ENCODE assay signal across 25 cellular contexts in genomic region chr9:133768371-133768858, GRCh38. TPM values are rescaled to one million over a fixed set of nuclear protein-coding genes. Genes with fewer than 3 reads are reported as not detected.
DNase-seq lines count a peak whose midpoint lies in the region; ATAC-seq, FAIRE-seq and TF ChIP-seq lines count a peak whose summit lies in the region.
"Had no signal": no experiment of that assay in that cellular context is flagged by ENCODE, and none has a peak within 500 bp of the region (broad histone marks: within the 10 kb centered on the region; RNA-seq: fewer than 3 reads in every experiment).

No MANE protein-coding gene starts in this region.

- H3K4me1 ChIP-seq in HepG2 (ENCODE audit: insufficient read depth, low read length) (peaks cover 17% of the 10 kb centered on the region), sigmoid colon (no peaks in the 10 kb centered on the region), PC-3 (ENCODE audit: insufficient read depth, low read length) (no peaks in the 10 kb centered on the region)
- H3K4me1 ChIP-seq: psoas muscle, transverse colon had no signal

- no peaks in the 10 kb centered on the region for H3K27me3 ChIP-seq in WERI-Rb-1 (ENCODE audit: insufficient read depth, low read depth, severe bottlenecking)
- no peaks in the 10 kb centered on the region for H3K27me3 ChIP-seq in HepG2 (ENCODE audit: control insufficient read depth in 1 of 2, insufficient read depth in 2 of 2, low read length in 2 of 2)
- H3K27me3 ChIP-seq in sigmoid colon: no peaks in the 10 kb centered on the region
- H3K27me3 ChIP-seq in PC-3 (ENCODE audit: low read length): no peaks in the 10 kb centered on the region
- H3K27me3 ChIP-seq: transverse colon had no signal

- H3K27ac ChIP-seq in WERI-Rb-1: no peak overlapping the region
- no peak overlapping the region for H3K27ac ChIP-seq in HepG2 (ENCODE audit: extremely low read length, insufficient read depth, low read length)
- H3K27ac ChIP-seq in sigmoid colon: no peak overlapping the region
- H3K27ac ChIP-seq in PC-3 (ENCODE audit: low read length): no peak overlapping the region
- H3K27ac ChIP-seq: psoas muscle, transverse colon had no signal

- no peaks in the 10 kb centered on the region for H3K79me2 ChIP-seq in HepG2 (ENCODE audit: insufficient read depth, low read length)
- H3K79me2 ChIP-seq in PC-3 (ENCODE audit: low read length): no peaks in the 10 kb centered on the region

- no peak for TF ChIP-seq RAD21 in HepG2 (CRISPR knock-in tag; IDR thresholded peaks at IDR 0.05)

- FAIRE-seq in HepG2 (lab: Jason Lieb, UNC): no peak
- FAIRE-seq: bronchial epithelial cell, endothelial cell of umbilical vein, TTC549 had no signal

- H3K9me3 ChIP-seq in WERI-Rb-1 (ENCODE audit: severe bottlenecking) (peaks cover 8% of the 10 kb centered on the region), HepG2 (ENCODE audit: low read length) (no peaks in the 10 kb centered on the region), sigmoid colon (peaks cover 0 to 8% (median 3%) of the 10 kb centered on the region in 4 donors), PC-3 (ENCODE audit: low read length) (no peaks in the 10 kb centered on the region)

- peaks cover 22% of the 10 kb centered on the region for H3K9me3 Mint-ChIP-seq in activated T-cell treated with anti-CD3 and anti-CD28 coated beads, Interleukin-2, amount 50 U/mL, for 4 hours

- H4K20me1 ChIP-seq in HepG2 (ENCODE audit: insufficient read depth, low read length): no peaks in the 10 kb centered on the region
- H4K20me1 ChIP-seq in PC-3 (ENCODE audit: low read length): no peaks in the 10 kb centered on the region

- H3K9me2 ChIP-seq in PC-3 (replicated peaks; ENCODE audit: low read length): no peaks in the 10 kb centered on the region

- H3K4me3 Mint-ChIP-seq in activated T-cell treated with anti-CD3 and anti-CD28 coated beads, Interleukin-2, amount 50 U/mL, for 4 hours: no peak overlapping the region
- H3K4me3 Mint-ChIP-seq: B cell; HFFc6; stimulated activated naive CD8-positive, alpha-beta T cell treated with anti-CD3 and anti-CD28 coated beads, Interleukin-15, amount 100 ng/mL, for 72 hours had no signal

- intact Hi-C loops in HepG2 (cut with micrococcal nuclease; ENCODE audit: unreplicated experiment) (loop anchor here (2.0 kb wide), 1 partner anchor 30 kb away; the partner anchor contains the start of gene SARDH), sigmoid colon (cut with DNase I) (no loop called here), PC-3 (cut with micrococcal nuclease) (no loop called here)

- TF ChIP-seq EP300 in HepG2 (IDR thresholded peaks at IDR 0.05; ENCODE audit: low read depth in 2 of 2, low read length in 2 of 2) (no peak), HepG2 (CRISPR knock-in tag; IDR thresholded peaks at IDR 0.05; ENCODE audit: borderline replicate concordance) (no peak), sigmoid colon (IDR thresholded peaks at IDR 0.05) (no peak)

- H3K4me3 ChIP-seq in WERI-Rb-1 (ENCODE audit: low read depth, low read length) (no peak overlapping the region), HepG2 (replicated peaks in 1 of 3; ENCODE audit: insufficient read depth in 1 of 3, low read depth in 2 of 3, low read length in 3 of 3) (no peak overlapping the region), sigmoid colon (no peak overlapping the region), PC-3 (ENCODE audit: low read length) (no peak overlapping the region)
- H3K4me3 ChIP-seq: psoas muscle, transverse colon had no signal

- H3K27me3 Mint-ChIP-seq in activated T-cell treated with anti-CD3 and anti-CD28 coated beads, Interleukin-2, amount 50 U/mL, for 4 hours (ENCODE audit: low read depth): no peaks in the 10 kb centered on the region
- H3K27me3 Mint-ChIP-seq: B cell; stimulated activated naive CD8-positive, alpha-beta T cell treated with anti-CD3 and anti-CD28 coated beads, Interleukin-15, amount 100 ng/mL, for 72 hours had no signal

- no peak for ATAC-seq in activated T-cell treated with anti-CD3 and anti-CD28 coated beads, Interleukin-2, amount 50 U/mL, for 4 hours
- ATAC-seq in HepG2: peak; percentile 18; the same call in 2 of the 3 replicates
- no peak for ATAC-seq in PC-3
- ATAC-seq: psoas muscle; stimulated activated naive CD8-positive, alpha-beta T cell treated with anti-CD3 and anti-CD28 coated beads, Interleukin-15, amount 100 ng/mL, for 72 hours had no signal

- CTCF ChIA-PET in HepG2 (lab: Yijun Ruan, JAX; ENCODE audit: low intra/inter-chr PET ratio, low total read pairs): interaction anchor here (1.1 to 2.1 kb wide), 4 partner anchors 25 to 235 kb away, joined by 4 to 16 read pairs (median 8); no protein-coding TSS in a partner anchor
- CTCF ChIA-PET in PC-3 (lab: Charles Lee): no interaction called here

- in situ Hi-C loops in HepG2 (cut with HindIII; ENCODE audit: extremely low pct_ligation_motif_present, low pct_unique_long_range_greater_than_20kb): no loop called here

- WGBS in HepG2 (ENCODE audit: low lambda C conversion rate): no CpG with 5 or more reads among the region's 17 CpGs
- 95 to 97% methylated on average over 17 of the region's 17 CpGs for WGBS in sigmoid colon, 2 donors

- TF ChIP-seq CTCF in WERI-Rb-1 (IDR thresholded peaks at IDR 0.05; ENCODE audit: low read depth, low read length): no peak
- TF ChIP-seq CTCF in HepG2 (CRISPR knock-in tag; IDR thresholded peaks at IDR 0.05): no peak
- no peak for TF ChIP-seq CTCF in sigmoid colon (IDR thresholded peaks at IDR 0.05)
- TF ChIP-seq CTCF in PC-3 (conservative IDR thresholded peaks at IDR 0.05; ENCODE audit: low read depth, low read length): no peak

- DNase-seq in activated T-cell treated with anti-CD3 and anti-CD28 coated beads, Interleukin-2, amount 50 U/mL, for 48 hours: peak; percentile 1 to 5
- no peak for DNase-seq in activated T-cell treated with anti-CD3 and anti-CD28 coated beads, Interleukin-2, amount 50 U/mL, for 4 hours
- peak; percentile 5 for DNase-seq in WERI-Rb-1
- DNase-seq in HepG2 (ENCODE audit: low spot score): no peak
- DNase-seq in sigmoid colon: peak; percentile 41
- no peak for DNase-seq in NCI-H1092 treated with DMSO at 0.1 percent for 48 hours (lab: John Stamatoyannopoulos, UW)
- no peak for DNase-seq in NCI-H187 treated with DMSO at 0.1 percent for 48 hours (lab: John Stamatoyannopoulos, UW)
- no peak for DNase-seq in PC-3
- DNase-seq: activated CD4-positive, alpha-beta T cell treated with anti-CD3 and anti-CD28 coated beads for 4 hours; activated gamma-delta T cell; amniotic stem cell; dermis blood vessel endothelial cell; HFFc6; NCI-H1930; NCI-H748 treated with DMSO at 0.1 percent for 48 hours; SHP77 treated with DMSO at 0.1 percent for 48 hours; stimulated activated CD4-positive, alpha-beta T cell treated with anti-CD3 and anti-CD28 coated beads, Interleukin-4, amount 100 ng/mL, for 1 hour; transverse colon had no signal

- BruUV-seq in HepG2 (replicated peaks; lab: Mats Ljungman, UMichigan): no TSS peak
- BruUV-seq in PC-3 (replicated peaks; lab: Mats Ljungman, UMichigan): no TSS peak

- H2AFZ ChIP-seq in HepG2 (ENCODE audit: low read length): no peak overlapping the region
- no peak overlapping the region for H2AFZ ChIP-seq in PC-3 (ENCODE audit: low read length)

- H3K4me1 Mint-ChIP-seq in activated T-cell treated with anti-CD3 and anti-CD28 coated beads, Interleukin-2, amount 50 U/mL, for 4 hours (ENCODE audit: low read depth): no peaks in the 10 kb centered on the region
- H3K4me1 Mint-ChIP-seq: B cell; stimulated activated naive CD8-positive, alpha-beta T cell treated with anti-CD3 and anti-CD28 coated beads, Interleukin-15, amount 100 ng/mL, for 72 hours had no signal

- POLR2A ChIA-PET in HepG2 (lab: Yijun Ruan, JAX): interaction anchor here (0.9 to 3.9 kb wide), 11 partner anchors 9 to 227 kb away, joined by 3 to 54 read pairs (median 4); partner anchors contain the start of gene SARDH
- POLR2A ChIA-PET in PC-3 (lab: Charles Lee; ENCODE audit: unreplicated experiment): no interaction called here

- no peak for TF ChIP-seq POLR2A in HepG2 (IDR thresholded peaks at IDR 0.05; ENCODE audit: insufficient read depth in 1 of 2, low read depth in 2 of 2, low read length in 2 of 2)
- TF ChIP-seq POLR2A in sigmoid colon (IDR thresholded peaks at IDR 0.05): no peak

- no peaks in the 10 kb centered on the region for H3F3A ChIP-seq in PC-3 (ENCODE audit: low read length, unreplicated experiment)

- H3K36me3 ChIP-seq in WERI-Rb-1 (peaks cover 56% of the 10 kb centered on the region), HepG2 (replicated peaks in 1 of 2; ENCODE audit: control insufficient read depth in 1 of 2, insufficient read depth in 2 of 2, low read length in 2 of 2) (peaks cover 11 to 58% of the 10 kb centered on the region in 2 experiments), sigmoid colon (peaks cover 0 to 24% (median 3%) of the 10 kb centered on the region in 4 donors), PC-3 (ENCODE audit: low read depth, low read length) (peaks cover 16% of the 10 kb centered on the region)

- H3K36me3 Mint-ChIP-seq in activated T-cell treated with anti-CD3 and anti-CD28 coated beads, Interleukin-2, amount 50 U/mL, for 4 hours (ENCODE audit: insufficient read depth): peaks cover 14% of the 10 kb centered on the region

- H3K9ac ChIP-seq in HepG2 (ENCODE audit: insufficient read depth, low read depth, low read length) (no peak overlapping the region), PC-3 (ENCODE audit: low read length) (no peak overlapping the region)

- H3K4me2 ChIP-seq in HepG2 (ENCODE audit: low read depth, low read length) (no peak overlapping the region), PC-3 (ENCODE audit: low read length) (no peak overlapping the region)

RNA-seq across cellular contexts. Expression of gene SARDH, which starts 30.3 kb away (rescaled TPM):
- 1 to 10 TPM; 3.6 to 5.5 (median 5.0) TPM for total RNA-seq in activated T-cell treated with anti-CD3 and anti-CD28 coated beads, Interleukin-2, amount 50 U/mL, for 4 hours
- 32.5 and 34.9 TPM in 2 replicates for total RNA-seq in HepG2 (2016; rRNA removed; fragmentation: Illumina TruSeq; extraction: Trizol)
- total RNA-seq in HepG2 (2016; cell fraction: cytosol; rRNA removed; fragmentation: Illumina TruSeq; extraction: Trizol; ENCODE audit: low read depth): 5.5 and 6.4 TPM in 2 replicates
- total RNA-seq in HepG2 (2016; cell fraction: insoluble cytoplasmic fraction; rRNA removed; fragmentation: Illumina TruSeq; extraction: Trizol): 25.6 and 34.1 TPM in 2 replicates
- 13.0 TPM in 2 replicates for total RNA-seq in HepG2 (2016; cell fraction: membrane; rRNA removed; fragmentation: Illumina TruSeq; extraction: Trizol)
- total RNA-seq in HepG2 (2016; cell fraction: nucleus; rRNA removed; fragmentation: Illumina TruSeq; extraction: Trizol): 26.8 and 31.9 TPM in 2 replicates
- 11.6 and 15.6 TPM in 2 replicates for polyA plus RNA-seq in HepG2 (2011; rRNA removed)
- polyA plus RNA-seq in HepG2 (2011; cell fraction: cytosol; rRNA removed): 6.1 and 10.1 TPM in 2 replicates
- polyA plus RNA-seq in HepG2 (2011; cell fraction: nucleus; rRNA removed): 107 and 130 TPM in 2 replicates
- 20.2 and 23.9 TPM in 2 replicates for polyA plus RNA-seq in HepG2 (2012)
- 4.0 and 4.1 TPM in 2 replicates for polyA plus RNA-seq in HepG2 (2016; cell fraction: cytosol; fragmentation: Illumina TruSeq; extraction: Trizol; ENCODE audit: low read depth)
- 23.4 and 31.6 TPM in 2 replicates for polyA plus RNA-seq in HepG2 (2016; cell fraction: insoluble cytoplasmic fraction; fragmentation: Illumina TruSeq; extraction: Trizol; ENCODE audit: low read depth)
- polyA plus RNA-seq in HepG2 (2016; cell fraction: membrane; fragmentation: Illumina TruSeq; extraction: Trizol; ENCODE audit: low read depth): 7.8 and 8.3 TPM in 2 replicates
- 46.0 and 50.9 TPM in 2 replicates for polyA plus RNA-seq in HepG2 (2016; cell fraction: nucleus; fragmentation: Illumina TruSeq; extraction: Trizol; ENCODE audit: insufficient read depth, low read depth)
- 55.5 TPM in 1 of 2 replicates, not detected in the other for polyA minus RNA-seq in HepG2 (2011; rRNA and poly(A)+ RNA removed; ENCODE audit: low replicate concordance)
- 17.1 and 19.0 TPM in 2 replicates for polyA minus RNA-seq in HepG2 (2011; cell fraction: cytosol; rRNA and poly(A)+ RNA removed)
- polyA minus RNA-seq in HepG2 (2011; cell fraction: nucleus; rRNA and poly(A)+ RNA removed): 35.9 and 37.7 TPM in 2 replicates
- 1 to 10 TPM in 3 of 4 donors, under 1 TPM in 1; 0.49 to 3.0 (median 2.4) TPM for total RNA-seq in sigmoid colon
- polyA plus RNA-seq in sigmoid colon: 1 to 10 TPM in 1 of 3 donors, under 1 TPM in 1, not detected in 1; 0.60 to 2.1 TPM
- 2.5 and 3.4 TPM in 2 replicates for total RNA-seq in PC-3 (2014; rRNA removed)
- polyA plus RNA-seq: neural cell had no signal

Comparison
In these comparisons a context has a peak if more than half of its experiments do, and no peak if none do; other contexts are left out.
1. DNase-seq: peak in activated T-cell treated with anti-CD3 and anti-CD28 coated beads, Interleukin-2, amount 50 U/mL, for 48 hours (2 of 2), WERI-Rb-1 (single experiment) and sigmoid colon (single experiment); none in activated T-cell treated with anti-CD3 and anti-CD28 coated beads, Interleukin-2, amount 50 U/mL, for 4 hours (single experiment), HepG2 (single experiment), NCI-H1092 treated with DMSO at 0.1 percent for 48 hours (single experiment), NCI-H187 treated with DMSO at 0.1 percent for 48 hours (single experiment) and PC-3 (single experiment).